Comparison of ENCODE assay signal across 18 cellular contexts in genomic region chr22:50406416-50407170, GRCh38.
DNase-seq lines count a peak whose midpoint lies in the region; ATAC-seq and TF ChIP-seq lines count a peak whose summit lies in the region.
"Had no signal": no experiment of that assay in that cellular context is flagged by ENCODE, and none has a peak within 500 bp of the region (broad histone marks: within the 10 kb centered on the region; RNA-seq: fewer than 3 reads in every experiment).

No MANE protein-coding gene starts in this region.

- H3K36me3 ChIP-seq in cardiac muscle cell (peaks cover 13% of the 10 kb centered on the region), left ventricle myocardium inferior (peaks cover 47% of the 10 kb centered on the region), endodermal cell (ENCODE audit: control insufficient read depth, insufficient read depth, low read length) (peaks cover 29% of the 10 kb centered on the region), mammary epithelial cell (ENCODE audit: insufficient read depth, low read length) (peaks cover 7% of the 10 kb centered on the region)

- H3K36me3 Mint-ChIP-seq in endodermal cell (ENCODE audit: low read depth), result peaks cover 56% of the 10 kb centered on the region
- H3K36me3 Mint-ChIP-seq in stimulated activated naive B cell treated with anti-CD40 and anti-IgM and Interleukin-4, amounts not matched to agents 10 μg/mL and 1 μg/mL and 100 μg/mL, for 72 hours, result peaks cover 18 to 43% of the 10 kb centered on the region in 2 donors

- no peak for TF ChIP-seq CTCF in cardiac muscle cell (IDR thresholded peaks at IDR 0.05; ENCODE audit: low read depth, low read length)
- TF ChIP-seq CTCF in left ventricle myocardium inferior (IDR thresholded peaks at IDR 0.05; ENCODE audit: borderline replicate concordance), result no peak
- no peak for TF ChIP-seq CTCF in RWPE1 (conservative IDR thresholded peaks at IDR 0.05; ENCODE audit: low read depth)
- no peak for TF ChIP-seq CTCF in endodermal cell (conservative IDR thresholded peaks at IDR 0.05)
- no peak for TF ChIP-seq CTCF in mammary epithelial cell (conservative IDR thresholded peaks at IDR 0.05 in 1 of 2, IDR thresholded peaks at IDR 0.05 in 1 of 2; ENCODE audit: extremely low read depth in 1 of 2, insufficient read depth in 1 of 2, low read depth in 1 of 2, low read length in 2 of 2)

- CTCF ChIA-PET in RWPE1 (lab: Yijun Ruan, JAX), result no interaction called here
- CTCF ChIA-PET in mammary epithelial cell (lab: Charles Lee; ENCODE audit: low non-redundant PET), result no interaction called here

- H4K20me1 ChIP-seq in mammary epithelial cell (ENCODE audit: insufficient read depth, low read length), result no peaks in the 10 kb centered on the region

- no peak overlapping the region for H2AFZ ChIP-seq in mammary epithelial cell (ENCODE audit: low read depth, low read length)

- H3K4me3 ChIP-seq in cardiac muscle cell, result no peak overlapping the region
- H3K4me3 ChIP-seq in left ventricle myocardium inferior, result no peak overlapping the region
- H3K4me3 ChIP-seq in endodermal cell (ENCODE audit: low read length), result no peak overlapping the region
- no peak overlapping the region for H3K4me3 ChIP-seq in mammary epithelial cell (replicated peaks in 1 of 3; ENCODE audit: insufficient read depth in 1 of 3, low read depth in 2 of 3, low read length in 3 of 3)
- H3K4me3 ChIP-seq: ascending aorta, coronary artery had no signal

- no peaks in the 10 kb centered on the region for H3K27me3 Mint-ChIP-seq in endodermal cell (ENCODE audit: insufficient read depth)
- H3K27me3 Mint-ChIP-seq in stimulated activated naive B cell treated with anti-CD40 and anti-IgM and Interleukin-4, amounts not matched to agents 10 μg/mL and 1 μg/mL and 100 μg/mL, for 72 hours, result no peaks in the 10 kb centered on the region

- intact Hi-C loops in left ventricle myocardium inferior (cut with micrococcal nuclease) (no loop called here), mammary epithelial cell (cut with micrococcal nuclease) (no loop called here)

- no peak overlapping the region for H3K4me3 Mint-ChIP-seq in endodermal cell
- no peak overlapping the region for H3K4me3 Mint-ChIP-seq in stimulated activated naive B cell treated with anti-CD40 and anti-IgM and Interleukin-4, amounts not matched to agents 10 μg/mL and 1 μg/mL and 100 μg/mL, for 72 hours

- H3K4me2 ChIP-seq in mammary epithelial cell (ENCODE audit: insufficient read depth, low read depth, low read length), result no peak overlapping the region

- in situ Hi-C loops in mammary epithelial cell (cut with MboI; ENCODE audit: low sequenced_read_pairs in 2 of 2), result no loop called here

- H3K27ac Mint-ChIP-seq in endodermal cell, result peak overlapping the region; percentile 50
- peak overlapping the region; percentile 79 for H3K27ac Mint-ChIP-seq in stimulated activated naive B cell treated with anti-CD40 and anti-IgM and Interleukin-4, amounts not matched to agents 10 μg/mL and 1 μg/mL and 100 μg/mL, for 72 hours

- H3K4me1 ChIP-seq in cardiac muscle cell (ENCODE audit: low read depth), result no peaks in the 10 kb centered on the region
- peaks cover 11% of the 10 kb centered on the region for H3K4me1 ChIP-seq in left ventricle myocardium inferior
- no peaks in the 10 kb centered on the region for H3K4me1 ChIP-seq in endodermal cell (ENCODE audit: control insufficient read depth, insufficient read depth, low read length)
- H3K4me1 ChIP-seq in mammary epithelial cell (ENCODE audit: insufficient read depth, low read length), result no peaks in the 10 kb centered on the region
- H3K4me1 ChIP-seq: ascending aorta, foreskin keratinocyte had no signal

- ATAC-seq in stimulated activated naive B cell treated with anti-CD40 and anti-IgM and Interleukin-4, amounts not matched to agents 10 μg/mL and 1 μg/mL and 100 μg/mL, for 72 hours (replicated peaks), result no peak
- no peak for ATAC-seq in GM18868 (IDR thresholded peaks at IDR 0.05; ENCODE audit: unreplicated experiment)
- ATAC-seq: foreskin keratinocyte, Right ventricle myocardium inferior, sciatic nerve had no signal

- no peak overlapping the region for H3K9ac ChIP-seq in endodermal cell (ENCODE audit: extremely low read depth, low read length, poor library complexity, severe bottlenecking)
- no peak overlapping the region for H3K9ac ChIP-seq in mammary epithelial cell (ENCODE audit: insufficient read depth, low read length)

- no peaks in the 10 kb centered on the region for H3K9me3 Mint-ChIP-seq in endodermal cell
- no peaks in the 10 kb centered on the region for H3K9me3 Mint-ChIP-seq in stimulated activated naive B cell treated with anti-CD40 and anti-IgM and Interleukin-4, amounts not matched to agents 10 μg/mL and 1 μg/mL and 100 μg/mL, for 72 hours

- peak overlapping the region; percentile 23 for H3K27ac ChIP-seq in cardiac muscle cell
- H3K27ac ChIP-seq in left ventricle myocardium inferior (replicated peaks), result no peak overlapping the region
- 0 out of 2 replicates have a peak overlapping the region, but pooled peaks have one; percentile 6 for H3K27ac ChIP-seq in RWPE1
- no peak overlapping the region for H3K27ac ChIP-seq in endodermal cell (ENCODE audit: low read depth, low read length)
- H3K27ac ChIP-seq in mammary epithelial cell (ENCODE audit: insufficient read depth, low read depth, low read length), result no peak overlapping the region
- H3K27ac ChIP-seq: ascending aorta, coronary artery, epithelial cell of prostate, foreskin keratinocyte, HL-60 had no signal

- H3K4me1 Mint-ChIP-seq in endodermal cell, result no peaks in the 10 kb centered on the region
- H3K4me1 Mint-ChIP-seq in stimulated activated naive B cell treated with anti-CD40 and anti-IgM and Interleukin-4, amounts not matched to agents 10 μg/mL and 1 μg/mL and 100 μg/mL, for 72 hours, result peaks cover 16 to 35% of the 10 kb centered on the region in 2 donors

- 93 to 96% methylated on average over 21 to 25 of the region's 25 CpGs for WGBS in endodermal cell (ENCODE audit: insufficient coverage in 1 of 2, insufficient read length in 1 of 2), 2 experiments
- WGBS in mammary epithelial cell (ENCODE audit: low coverage, missing lambda C conversion rate), result 90% methylated on average over 23 of the region's 25 CpGs

- DNase-seq in cardiac muscle cell (ENCODE audit: low read depth in 1 of 2, low spot score in 1 of 2) (no peak), left ventricle myocardium inferior (no peak), RWPE1 (ENCODE audit: low spot score) (no peak), endodermal cell (no peak), NCI-H2029 (lab: John Stamatoyannopoulos, UW) (no peak), mammary epithelial cell (no peak)
- no peak for DNase-seq in stimulated activated naive B cell treated with anti-CD40 and anti-IgM and Interleukin-4, amounts not matched to agents 10 μg/mL and 1 μg/mL and 100 μg/mL, for 72 hours
- DNase-seq: activated CD4-positive, alpha-beta T cell treated with anti-CD3 and anti-CD28 coated beads, Interleukin-2, amount 50 U/mL, for 48 hours; foreskin keratinocyte; NCI-H524; occipital lobe had no signal

- peaks cover 22% of the 10 kb centered on the region for H3K79me2 ChIP-seq in mammary epithelial cell (ENCODE audit: insufficient read depth, low read length)

- H3K9me3 ChIP-seq in cardiac muscle cell (ENCODE audit: low read depth) (no peaks in the 10 kb centered on the region), left ventricle myocardium inferior (replicated peaks) (no peaks in the 10 kb centered on the region), endodermal cell (ENCODE audit: control insufficient read depth, low read length) (no peaks in the 10 kb centered on the region), mammary epithelial cell (replicated peaks; ENCODE audit: insufficient read depth, low read length) (no peaks in the 10 kb centered on the region)
- H3K9me3 ChIP-seq: ascending aorta had no signal

- POLR2A ChIA-PET in RWPE1 (lab: Yijun Ruan, JAX; ENCODE audit: low non-redundant PET), result no interaction called here

- BruUV-seq in mammary epithelial cell (replicated peaks; lab: Mats Ljungman, UMichigan), result no TSS peak

- no peaks in the 10 kb centered on the region for H3K27me3 ChIP-seq in cardiac muscle cell
- no peaks in the 10 kb centered on the region for H3K27me3 ChIP-seq in left ventricle myocardium inferior (ENCODE audit: low read depth)
- no peaks in the 10 kb centered on the region for H3K27me3 ChIP-seq in endodermal cell (ENCODE audit: control insufficient read depth, insufficient read depth, low read length, poor library complexity, severe bottlenecking)
- H3K27me3 ChIP-seq in mammary epithelial cell (ENCODE audit: insufficient read depth, low read length), result no peaks in the 10 kb centered on the region
- H3K27me3 ChIP-seq: ascending aorta, foreskin keratinocyte had no signal

- dilution Hi-C loops in mammary epithelial cell (cut with HindIII; ENCODE audit: low sequenced_read_pairs), result no loop called here

Comparison
In these comparisons a context has a peak if more than half of its experiments do, and no peak if none do; other contexts are left out.
1. H3K27ac ChIP-seq: peak in cardiac muscle cell (single experiment) and RWPE1 (single experiment); none in left ventricle myocardium inferior (single experiment), endodermal cell (single experiment) and mammary epithelial cell (single experiment).